ENCODE assay signal across 26 cellular contexts in the genomic region with DNA sequence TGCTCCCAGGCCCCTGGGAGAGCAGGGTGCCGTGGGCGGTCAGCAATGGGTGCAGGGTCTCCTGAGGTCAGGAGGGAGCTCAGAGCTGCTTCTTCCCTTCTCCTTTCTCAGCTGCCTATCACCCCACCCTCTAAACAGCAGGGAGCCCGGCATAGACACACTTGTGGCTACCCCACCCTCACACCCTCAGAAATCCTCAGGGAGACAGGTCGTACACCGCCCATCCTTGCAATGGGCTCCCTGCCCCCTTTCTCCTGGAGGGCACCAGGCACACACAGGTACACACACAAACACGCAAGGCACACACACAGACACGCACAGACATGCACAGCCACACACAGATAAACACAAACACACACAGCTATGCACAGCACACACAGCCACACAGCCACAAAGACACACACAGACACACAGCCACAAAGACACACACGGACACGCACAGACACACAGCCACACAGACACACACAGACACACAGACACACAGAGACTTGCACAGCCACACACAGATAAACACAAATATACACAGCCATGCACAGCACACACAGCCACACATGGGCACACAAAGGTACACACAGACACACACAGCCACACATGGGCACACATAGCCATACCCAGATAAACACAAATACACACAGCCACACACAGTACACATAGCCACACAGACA. TPM values are rescaled to one million over a fixed set of nuclear protein-coding genes. Genes with fewer than 3 reads are reported as not detected.
A peak's percentile ranks its signal among the peaks of the same experiment; 100 is the strongest.
DNase-seq lines count a peak whose midpoint lies in the region; ATAC-seq, FAIRE-seq and TF ChIP-seq lines count a peak whose summit lies in the region.
"Had no signal": no experiment of that assay in that cellular context is flagged by ENCODE, and none has a peak within 500 bp of the region (broad histone marks: within the 10 kb centered on the region; RNA-seq: fewer than 3 reads in every experiment).

No MANE protein-coding gene starts in this region.

- H3K4me1 ChIP-seq in right lobe of liver (no peaks in the 10 kb centered on the region), PC-3 (ENCODE audit: insufficient read depth, low read length) (no peaks in the 10 kb centered on the region), upper lobe of left lung (peaks cover 0 to 5% (median 0%) of the 10 kb centered on the region in 4 donors)

- TF ChIP-seq POLR2A in right lobe of liver (IDR thresholded peaks at IDR 0.05) (no peak), upper lobe of left lung (IDR thresholded peaks at IDR 0.05) (no peak)

- H2AFZ ChIP-seq in PC-3 (ENCODE audit: low read length) = no peak overlapping the region

- no TSS peak for BruUV-seq in PC-3 (replicated peaks; lab: Mats Ljungman, UMichigan)

- H3K27me3 ChIP-seq in right lobe of liver (no peaks in the 10 kb centered on the region), PC-3 (ENCODE audit: low read length) (no peaks in the 10 kb centered on the region), upper lobe of left lung (no peaks in the 10 kb centered on the region)
- H3K27me3 ChIP-seq: MG63, SJCRH30 had no signal

- no peak for ATAC-seq in activated CD8-positive, alpha-beta T cell treated with anti-CD3 and anti-CD28 coated beads, Interleukin-2, amount 10 ng/mL, durations not matched to agents 7 days and 5 days
- no peak for ATAC-seq in activated CD8-positive, alpha-beta T cell treated with anti-CD3 and anti-CD28 coated beads for 36 hours
- ATAC-seq in right lobe of liver (no peak), PC-3 (no peak), upper lobe of left lung (ENCODE audit: low FRiP score in 2 of 2) (no peak)

- H4K20me1 ChIP-seq in PC-3 (ENCODE audit: low read length) = no peaks in the 10 kb centered on the region

- no peak for TF ChIP-seq EP300 in upper lobe of left lung (IDR thresholded peaks at IDR 0.05)

- no peak overlapping the region for H3K9ac ChIP-seq in PC-3 (ENCODE audit: low read length)

- H3K9me3 Mint-ChIP-seq in activated CD8-positive, alpha-beta T cell treated with anti-CD3 and anti-CD28 coated beads, Interleukin-2, amount 10 ng/mL, durations not matched to agents 7 days and 5 days (ENCODE audit: insufficient read depth) = no peaks in the 10 kb centered on the region
- H3K9me3 Mint-ChIP-seq in activated CD8-positive, alpha-beta T cell treated with anti-CD3 and anti-CD28 coated beads for 36 hours = no peaks in the 10 kb centered on the region
- H3K9me3 Mint-ChIP-seq: CD8-positive, alpha-beta memory T cell had no signal

- no peaks in the 10 kb centered on the region for H3K79me2 ChIP-seq in PC-3 (ENCODE audit: low read length)

- H3K4me3 ChIP-seq in right lobe of liver (no peak overlapping the region), PC-3 (ENCODE audit: low read length) (no peak overlapping the region), upper lobe of left lung (no peak overlapping the region)
- H3K4me3 ChIP-seq: K562, MG63, SJCRH30 had no signal

- peaks cover 7% of the 10 kb centered on the region for H3K27me3 Mint-ChIP-seq in activated CD8-positive, alpha-beta T cell treated with anti-CD3 and anti-CD28 coated beads, Interleukin-2, amount 10 ng/mL, durations not matched to agents 7 days and 5 days (ENCODE audit: low read depth)
- peaks cover 4% of the 10 kb centered on the region for H3K27me3 Mint-ChIP-seq in activated CD8-positive, alpha-beta T cell treated with anti-CD3 and anti-CD28 coated beads for 36 hours

- WGBS in right lobe of liver (ENCODE audit: insufficient coverage, low coverage, low lambda C conversion rate, missing lambda C conversion rate) = 40% methylated on average over 1 of the region's 9 CpGs
- WGBS in upper lobe of left lung, 2 donors = 84 to 95% methylated on average over 6 to 8 of the region's 9 CpGs

- H3K27ac Mint-ChIP-seq in activated CD8-positive, alpha-beta T cell treated with anti-CD3 and anti-CD28 coated beads, Interleukin-2, amount 10 ng/mL, durations not matched to agents 7 days and 5 days = no peak overlapping the region
- no peak overlapping the region for H3K27ac Mint-ChIP-seq in activated CD8-positive, alpha-beta T cell treated with anti-CD3 and anti-CD28 coated beads for 36 hours

- H3K4me1 Mint-ChIP-seq in activated CD8-positive, alpha-beta T cell treated with anti-CD3 and anti-CD28 coated beads, Interleukin-2, amount 10 ng/mL, durations not matched to agents 7 days and 5 days (ENCODE audit: low read depth) = peaks cover 16% of the 10 kb centered on the region
- peaks cover 10% of the 10 kb centered on the region for H3K4me1 Mint-ChIP-seq in activated CD8-positive, alpha-beta T cell treated with anti-CD3 and anti-CD28 coated beads for 36 hours (ENCODE audit: low read depth)

- intact Hi-C loops in activated CD8-positive, alpha-beta T cell treated with anti-CD3 and anti-CD28 coated beads for 36 hours (cut with micrococcal nuclease) = no loop called here
- intact Hi-C loops in right lobe of liver (cut with DNase I) (no loop called here), PC-3 (cut with micrococcal nuclease) (no loop called here)

- no peak for TF ChIP-seq CTCF in activated CD8-positive, alpha-beta T cell treated with anti-CD3 and anti-CD28 coated beads for 36 hours (IDR thresholded peaks at IDR 0.05)
- TF ChIP-seq CTCF in RWPE1 (conservative IDR thresholded peaks at IDR 0.05; ENCODE audit: low read depth) (no peak), right lobe of liver (IDR thresholded peaks at IDR 0.05) (no peak), PC-3 (conservative IDR thresholded peaks at IDR 0.05; ENCODE audit: low read depth, low read length) (no peak), upper lobe of left lung (IDR thresholded peaks at IDR 0.05) (no peak)

- no peaks in the 10 kb centered on the region for H3F3A ChIP-seq in PC-3 (ENCODE audit: low read length, unreplicated experiment)

- CTCF ChIA-PET in activated CD8-positive, alpha-beta T cell treated with anti-CD3 and anti-CD28 coated beads, Interleukin-2, amount 10 ng/mL, durations not matched to agents 7 days and 5 days (lab: Charles Lee) = interaction anchor here (1.2 kb wide), 1 partner anchor 11 kb away, joined by 3 read pairs; no protein-coding TSS in a partner anchor
- CTCF ChIA-PET in activated CD8-positive, alpha-beta T cell treated with anti-CD3 and anti-CD28 coated beads for 36 hours (lab: Charles Lee) = no interaction called here
- CTCF ChIA-PET in RWPE1 (lab: Yijun Ruan, JAX) = interaction anchor here (0.5 to 0.6 kb wide), 3 partner anchors 51 to 204 kb away, joined by 3 to 4 read pairs (median 3); no protein-coding TSS in a partner anchor
- CTCF ChIA-PET in PC-3 (lab: Charles Lee) = no interaction called here

- DNase-seq in activated CD8-positive, alpha-beta T cell treated with anti-CD3 and anti-CD28 coated beads, Interleukin-2, amount 10 ng/mL, durations not matched to agents 7 days and 5 days = peak; percentile 18
- no peak for DNase-seq in activated CD8-positive, alpha-beta T cell treated with anti-CD3 and anti-CD28 coated beads for 36 hours
- DNase-seq in RWPE1 (ENCODE audit: low spot score) (no peak), right lobe of liver (peak in 2 of 3 donors; percentile 5 to 25), urothelium cell line (ENCODE audit: low spot score) (no peak), PC-3 (no peak), upper lobe of left lung (no peak), DMS 273 (lab: John Stamatoyannopoulos, UW; ENCODE audit: unreplicated experiment) (no peak)
- DNase-seq: 8988T, C1 segment of cervical spinal cord, Calu3, MG63, NCI-H1048, NCI-H1417 treated with DMSO at 0.1 percent for 48 hours, NCI-H187 treated with DMSO at 0.1 percent for 48 hours, NCI-H2107, NCI-H2227 treated with DMSO at 0.1 percent for 48 hours, NCI-H510A treated with DMSO at 0.1 percent for 48 hours, NCI-H748 treated with DMSO at 0.1 percent for 48 hours, SJCRH30 had no signal

- H3K4me2 ChIP-seq in PC-3 (ENCODE audit: low read length) = no peak overlapping the region

- no peak overlapping the region for H3K4me3 Mint-ChIP-seq in activated CD8-positive, alpha-beta T cell treated with anti-CD3 and anti-CD28 coated beads, Interleukin-2, amount 10 ng/mL, durations not matched to agents 7 days and 5 days
- no peak overlapping the region for H3K4me3 Mint-ChIP-seq in activated CD8-positive, alpha-beta T cell treated with anti-CD3 and anti-CD28 coated beads for 36 hours

- H3K9me3 ChIP-seq in right lobe of liver (no peaks in the 10 kb centered on the region), PC-3 (ENCODE audit: low read length) (no peaks in the 10 kb centered on the region), upper lobe of left lung (no peaks in the 10 kb centered on the region)
- H3K9me3 ChIP-seq: MG63, SJCRH30 had no signal

- no peaks in the 10 kb centered on the region for H3K36me3 Mint-ChIP-seq in activated CD8-positive, alpha-beta T cell treated with anti-CD3 and anti-CD28 coated beads, Interleukin-2, amount 10 ng/mL, durations not matched to agents 7 days and 5 days (ENCODE audit: low read depth)
- no peaks in the 10 kb centered on the region for H3K36me3 Mint-ChIP-seq in activated CD8-positive, alpha-beta T cell treated with anti-CD3 and anti-CD28 coated beads for 36 hours (ENCODE audit: low read depth)

- H3K9me2 ChIP-seq in PC-3 (replicated peaks; ENCODE audit: low read length) = no peaks in the 10 kb centered on the region

- no peaks in the 10 kb centered on the region for H3K36me3 ChIP-seq in right lobe of liver
- no peaks in the 10 kb centered on the region for H3K36me3 ChIP-seq in PC-3 (ENCODE audit: low read depth, low read length)
- no peaks in the 10 kb centered on the region for H3K36me3 ChIP-seq in upper lobe of left lung
- H3K36me3 ChIP-seq: MG63, SJCRH30 had no signal

- peak; percentile 23 for FAIRE-seq in urothelium cell line (lab: Jason Lieb, UNC)
- FAIRE-seq: G401.6, H54, K562 had no signal

- H3K27ac ChIP-seq in RWPE1 (peak overlapping the region; percentile 10; the same call in 1 of the 2 replicates), right lobe of liver (no peak overlapping the region), PC-3 (ENCODE audit: low read length) (no peak overlapping the region), upper lobe of left lung (no peak overlapping the region)
- H3K27ac ChIP-seq: SJCRH30 had no signal

- POLR2A ChIA-PET in activated CD8-positive, alpha-beta T cell treated with anti-CD3 and anti-CD28 coated beads, Interleukin-2, amount 10 ng/mL, durations not matched to agents 7 days and 5 days (lab: Charles Lee) = no interaction called here
- POLR2A ChIA-PET in activated CD8-positive, alpha-beta T cell treated with anti-CD3 and anti-CD28 coated beads for 36 hours (lab: Charles Lee) = no interaction called here
- POLR2A ChIA-PET in RWPE1 (lab: Yijun Ruan, JAX; ENCODE audit: low non-redundant PET) (no interaction called here), PC-3 (lab: Charles Lee; ENCODE audit: unreplicated experiment) (no interaction called here)

RNA-seq across cellular contexts. Expression of a gene that starts 44.9 kb away (rescaled TPM):
- total RNA-seq in activated CD8-positive, alpha-beta T cell treated with anti-CD3 and anti-CD28 coated beads, Interleukin-2, amount 10 ng/mL, durations not matched to agents 7 days and 5 days = not detected
- total RNA-seq in activated CD8-positive, alpha-beta T cell treated with anti-CD3 and anti-CD28 coated beads for 36 hours = not detected
- total RNA-seq in right lobe of liver (under 1 TPM in 2 of 6 experiments, not detected in 4; 0.51 to 0.64 TPM), PC-3 (2014; rRNA removed) (8.3 and 11.2 TPM in 2 replicates), upper lobe of left lung (not detected)
- total RNA-seq: Calu3; CD8-positive, alpha-beta memory T cell; Daoy; K562; LHCN-M2; SJCRH30 had no signal

RNA-seq across cellular contexts. Expression of a gene that starts 53.9 kb away (rescaled TPM):
- total RNA-seq in activated CD8-positive, alpha-beta T cell treated with anti-CD3 and anti-CD28 coated beads, Interleukin-2, amount 10 ng/mL, durations not matched to agents 7 days and 5 days = under 1 TPM; 0.13 to 0.53 TPM
- 1 to 10 TPM; 2.7 to 3.4 TPM for total RNA-seq in activated CD8-positive, alpha-beta T cell treated with anti-CD3 and anti-CD28 coated beads for 36 hours
- total RNA-seq in right lobe of liver (under 1 TPM; 0.42 to 0.81 (median 0.64) TPM), PC-3 (2014; rRNA removed) (0.58 and 1.1 TPM in 2 replicates), upper lobe of left lung (1 to 10 TPM in 4 of 6 donors, not detected in 2; 1.4 to 3.4 (median 1.9) TPM)
- total RNA-seq: Calu3, Daoy, LHCN-M2, SJCRH30 had no signal

RNA-seq across cellular contexts. Expression of a gene that starts 55.5 kb away (rescaled TPM):
- not detected for total RNA-seq in activated CD8-positive, alpha-beta T cell treated with anti-CD3 and anti-CD28 coated beads, Interleukin-2, amount 10 ng/mL, durations not matched to agents 7 days and 5 days
- not detected for total RNA-seq in activated CD8-positive, alpha-beta T cell treated with anti-CD3 and anti-CD28 coated beads for 36 hours
- total RNA-seq in right lobe of liver (not detected), PC-3 (2014; rRNA removed) (not detected in 2 replicates), upper lobe of left lung (under 1 TPM in 1 of 6 donors, not detected in 5; 0.67 TPM)
- total RNA-seq: Calu3; CD8-positive, alpha-beta memory T cell; Daoy; K562; LHCN-M2; SJCRH30 had no signal

Comparison
In these comparisons a context has a peak if more than half of its experiments do, and no peak if none do; other contexts are left out.
1. DNase-seq: peak in activated CD8-positive, alpha-beta T cell treated with anti-CD3 and anti-CD28 coated beads, Interleukin-2, amount 10 ng/mL, durations not matched to agents 7 days and 5 days (single experiment) and right lobe of liver (2 of 3); none in activated CD8-positive, alpha-beta T cell treated with anti-CD3 and anti-CD28 coated beads for 36 hours (single experiment), RWPE1 (single experiment), urothelium cell line (single experiment), PC-3 (single experiment), upper lobe of left lung (0 of 2) and DMS 273 (single experiment).
2. CTCF ChIA-PET loops: an anchor here in activated CD8-positive, alpha-beta T cell treated with anti-CD3 and anti-CD28 coated beads, Interleukin-2, amount 10 ng/mL, durations not matched to agents 7 days and 5 days (1.2 kb wide) and RWPE1 (0.5 to 0.6 kb wide); none called in activated CD8-positive, alpha-beta T cell treated with anti-CD3 and anti-CD28 coated beads for 36 hours and PC-3.